24 cellular contexts compared by ENCODE assay signal in the genomic region with DNA sequence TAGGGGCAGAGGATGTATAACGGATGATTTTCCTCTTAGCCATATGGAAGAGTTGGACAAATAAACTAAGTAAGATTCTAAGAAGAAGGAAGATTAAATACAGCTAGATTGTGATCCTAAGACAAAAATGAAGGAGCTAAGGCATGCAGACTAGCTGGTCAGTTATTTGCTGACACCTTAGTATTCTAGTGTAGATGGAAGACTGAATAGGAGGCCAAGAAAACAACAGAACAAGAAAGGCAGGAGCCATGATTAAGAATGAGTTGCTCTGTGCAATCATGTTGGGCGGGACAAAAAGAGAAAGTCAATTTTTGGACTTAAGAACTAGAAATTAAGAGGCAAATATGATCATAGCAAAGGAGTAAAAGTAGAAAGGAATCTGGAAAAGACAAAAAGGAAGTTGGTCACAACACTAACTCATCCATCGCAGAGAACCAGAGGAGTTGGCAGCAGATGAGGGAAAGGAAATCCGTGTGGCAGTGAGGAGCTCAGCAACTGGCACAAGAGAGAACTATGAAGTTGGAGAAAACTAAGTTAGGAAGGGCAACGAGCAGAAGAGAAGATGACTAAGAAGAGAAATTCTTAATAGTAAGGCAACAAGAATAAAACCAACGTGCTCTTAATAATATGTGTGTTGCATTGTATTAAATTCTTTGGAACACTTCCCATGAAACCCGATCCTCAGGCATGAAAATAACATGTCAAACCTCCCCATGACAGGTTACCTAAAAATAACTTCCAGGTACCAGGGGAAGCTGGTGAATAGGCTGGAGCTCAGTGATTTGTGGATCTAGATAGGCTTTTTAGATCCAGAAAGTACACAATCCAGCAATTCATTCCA.
DNase-seq lines count a peak whose midpoint lies in the region; ATAC-seq and TF ChIP-seq lines count a peak whose summit lies in the region.
"Had no signal": no experiment of that assay in that cellular context is flagged by ENCODE, and none has a peak within 500 bp of the region (broad histone marks: within the 10 kb centered on the region; RNA-seq: fewer than 3 reads in every experiment).

No MANE protein-coding gene starts in this region.

- no peak for TF ChIP-seq POLR2A in gastrocnemius medialis (IDR thresholded peaks at IDR 0.05)

- no peaks in the 10 kb centered on the region for H3K27me3 Mint-ChIP-seq in glutamatergic neuron (ENCODE audit: unreplicated experiment)
- H3K27me3 Mint-ChIP-seq: activated naive CD8-positive, alpha-beta T cell treated with anti-CD3 and anti-CD28 coated beads, Interleukin-2, amount 10 ng/mL, durations not matched to agents 7 days and 5 days; activated T-helper 17 cell treated with anti-CD3 and anti-CD28 coated beads, Interleukin-2, amount 50 U/mL, for 72 hours; CD4-positive, alpha-beta memory T cell had no signal

- no peak overlapping the region for H3K27ac Mint-ChIP-seq in glutamatergic neuron (ENCODE audit: unreplicated experiment)
- H3K27ac Mint-ChIP-seq: activated naive CD8-positive, alpha-beta T cell treated with anti-CD3 and anti-CD28 coated beads, Interleukin-2, amount 10 ng/mL, durations not matched to agents 7 days and 5 days; activated T-helper 17 cell treated with anti-CD3 and anti-CD28 coated beads, Interleukin-2, amount 50 U/mL, for 72 hours; WTC11 had no signal

- ATAC-seq in esophagus mucosa, result peak; percentile 63
- ATAC-seq in gastrocnemius medialis, result peak; percentile 49 to 68
- ATAC-seq: activated T-helper 17 cell treated with anti-CD3 and anti-CD28 coated beads, Interleukin-2, amount 50 U/mL, for 72 hours had no signal

- peaks cover 18 to 27% of the 10 kb centered on the region in 2 donors for H3K4me1 ChIP-seq in gastrocnemius medialis

- DNase-seq in EH (ENCODE audit: low read depth) (peak; percentile 34), M059J (ENCODE audit: low read depth) (peak; percentile 30), gastrocnemius medialis (no peak), NCI-H446 treated with DMSO at 0.1 percent for 48 hours (lab: John Stamatoyannopoulos, UW) (no peak), glutamatergic neuron (no peak), NCI-H774 (lab: John Stamatoyannopoulos, UW) (no peak)
- DNase-seq: activated CD8-positive, alpha-beta memory T cell treated with anti-CD3 and anti-CD28 coated beads, Interleukin-2, amount 50 U/mL, for 4 hours; activated naive CD8-positive, alpha-beta T cell treated with anti-CD3 and anti-CD28 coated beads, Interleukin-2, amount 10 ng/mL, durations not matched to agents 7 days and 5 days; CD4-positive, alpha-beta memory T cell; cortex of kidney; foreskin fibroblast; GDM1; islet precursor cell; NCI-H1105 treated with DMSO at 0.1 percent for 48 hours; NCI-H2081 treated with DMSO at 0.1 percent for 48 hours; NCI-H524 treated with DMSO at 0.1 percent for 48 hours; retina; stimulated activated CD4-positive, alpha-beta T cell treated with anti-CD3 and anti-CD28 coated beads, Interleukin-15, amount 100 ng/mL, for 24 hours; T-helper 9 cell had no signal

- no peaks in the 10 kb centered on the region for H3K36me3 ChIP-seq in gastrocnemius medialis
- H3K36me3 ChIP-seq: vagina had no signal

- no peak overlapping the region for H3K4me3 ChIP-seq in gastrocnemius medialis
- H3K4me3 ChIP-seq: vagina had no signal

- intact Hi-C loops in gastrocnemius medialis (cut with DNase I; ENCODE audit: low total_unique reads), result no loop called here

- H3K9me3 ChIP-seq in gastrocnemius medialis, result no peaks in the 10 kb centered on the region
- H3K9me3 ChIP-seq: vagina had no signal

- H3K4me1 Mint-ChIP-seq in glutamatergic neuron (ENCODE audit: low read depth, unreplicated experiment), result no peaks in the 10 kb centered on the region
- H3K4me1 Mint-ChIP-seq: activated naive CD8-positive, alpha-beta T cell treated with anti-CD3 and anti-CD28 coated beads, Interleukin-2, amount 10 ng/mL, durations not matched to agents 7 days and 5 days; activated T-helper 17 cell treated with anti-CD3 and anti-CD28 coated beads, Interleukin-2, amount 50 U/mL, for 72 hours; CD4-positive, alpha-beta memory T cell had no signal

- no peak overlapping the region for H3K4me3 Mint-ChIP-seq in glutamatergic neuron (ENCODE audit: unreplicated experiment)
- H3K4me3 Mint-ChIP-seq: activated naive CD8-positive, alpha-beta T cell treated with anti-CD3 and anti-CD28 coated beads, Interleukin-2, amount 10 ng/mL, durations not matched to agents 7 days and 5 days; activated T-helper 17 cell treated with anti-CD3 and anti-CD28 coated beads, Interleukin-2, amount 50 U/mL, for 72 hours; CD4-positive, alpha-beta memory T cell; WTC11 had no signal

- no peak for TF ChIP-seq CTCF in gastrocnemius medialis (IDR thresholded peaks at IDR 0.05 in 4 of 5, conservative IDR thresholded peaks at IDR 0.05 in 1 of 5)
- TF ChIP-seq CTCF in glutamatergic neuron (IDR thresholded peaks at IDR 0.05; ENCODE audit: partially characterized antibody, unreplicated experiment), result no peak

- H3K27me3 ChIP-seq in gastrocnemius medialis, result no peaks in the 10 kb centered on the region
- H3K27me3 ChIP-seq: vagina had no signal

- peak overlapping the region in 1 of 4 donors; percentile 40 for H3K27ac ChIP-seq in gastrocnemius medialis
- H3K27ac ChIP-seq: RWPE1, vagina had no signal

- no peaks in the 10 kb centered on the region for H3K36me3 Mint-ChIP-seq in glutamatergic neuron (ENCODE audit: unreplicated experiment)

- H3K9me3 Mint-ChIP-seq in glutamatergic neuron (ENCODE audit: unreplicated experiment), result no peaks in the 10 kb centered on the region
- H3K9me3 Mint-ChIP-seq: activated naive CD8-positive, alpha-beta T cell treated with anti-CD3 and anti-CD28 coated beads, Interleukin-2, amount 10 ng/mL, durations not matched to agents 7 days and 5 days; activated T-helper 17 cell treated with anti-CD3 and anti-CD28 coated beads, Interleukin-2, amount 50 U/mL, for 72 hours had no signal

- in situ Hi-C loops in gastrocnemius medialis (cut with MboI; ENCODE audit: low sequenced_read_pairs in 4 of 4), result no loop called here

Comparison
In these comparisons a context has a peak if more than half of its experiments do, and no peak if none do; other contexts are left out.
1. DNase-seq: peak in EH (single experiment) and M059J (single experiment); none in gastrocnemius medialis (0 of 2), NCI-H446 treated with DMSO at 0.1 percent for 48 hours (single experiment), glutamatergic neuron (single experiment) and NCI-H774 (single experiment).